16 cellular contexts compared by ENCODE assay signal in the genomic region with DNA sequence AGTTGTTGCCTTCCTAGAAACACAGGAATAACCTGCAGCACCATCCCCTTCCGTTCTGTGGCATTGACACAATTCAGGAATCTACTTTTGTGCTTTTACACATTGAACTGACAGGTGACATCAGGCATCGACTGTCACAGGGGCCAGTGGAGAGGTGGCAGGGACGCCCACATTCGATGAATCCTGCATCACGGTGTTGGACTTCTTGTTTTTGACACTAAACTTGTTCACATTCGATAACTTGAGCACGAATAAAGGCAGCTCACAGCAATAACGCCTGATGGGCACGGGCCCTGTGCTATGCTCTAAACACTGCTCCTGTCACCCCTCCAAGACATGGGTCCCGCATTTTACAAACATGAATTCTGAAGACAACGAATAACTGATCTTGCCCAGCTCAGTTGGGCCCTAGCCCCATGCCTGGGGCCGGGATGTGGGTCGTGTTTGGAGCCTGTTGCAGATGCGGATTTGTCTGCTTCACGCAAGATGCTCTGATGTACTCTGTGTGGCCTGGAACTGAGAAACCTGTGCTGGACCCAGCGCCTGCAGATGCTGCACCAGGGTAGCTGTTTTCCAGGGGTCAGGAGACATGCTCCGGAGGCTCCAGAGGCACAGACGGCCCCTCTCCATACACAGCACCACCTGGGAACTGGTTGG.
DNase-seq lines count a peak whose midpoint lies in the region; ATAC-seq, FAIRE-seq and TF ChIP-seq lines count a peak whose summit lies in the region.
"Had no signal": no experiment of that assay in that cellular context is flagged by ENCODE, and none has a peak within 500 bp of the region (broad histone marks: within the 10 kb centered on the region; RNA-seq: fewer than 3 reads in every experiment).

No MANE protein-coding gene starts in this region.

- no peak for ATAC-seq in activated CD8-positive, alpha-beta memory T cell treated with anti-CD3 and anti-CD28 coated beads, Interleukin-2, amount 10 ng/mL, durations not matched to agents 7 days and 5 days
- no peak for ATAC-seq in T-cell (replicated peaks in 1 of 4)

- TF ChIP-seq POLR2A in GM12892 (IDR thresholded peaks at IDR 0.05; ENCODE audit: low read depth, low read length), result no peak

- POLR2A ChIA-PET in T-cell (lab: Charles Lee), result no interaction called here

- peak; percentile 44 for DNase-seq in activated CD8-positive, alpha-beta memory T cell treated with anti-CD3 and anti-CD28 coated beads for 24 hours
- no peak for DNase-seq in activated CD8-positive, alpha-beta memory T cell treated with anti-CD3 and anti-CD28 coated beads, Interleukin-2, amount 10 ng/mL, durations not matched to agents 7 days and 5 days
- DNase-seq in ecto neural progenitor cell (ENCODE audit: low spot score) (peak; percentile 39), islet precursor cell (peak; percentile 43), KBM-7 (no peak), T-cell (no peak), GM12892 (ENCODE audit: insufficient read length) (no peak)
- DNase-seq: 8988T, Calu3, GF-D8, HCEC 1CT, KG1, MG63, NCI-H1694, NCI-H2227 treated with DMSO at 0.1 percent for 48 hours had no signal

- H3K4me1 Mint-ChIP-seq in activated CD8-positive, alpha-beta memory T cell treated with anti-CD3 and anti-CD28 coated beads, Interleukin-2, amount 10 ng/mL, durations not matched to agents 7 days and 5 days, result no peaks in the 10 kb centered on the region
- H3K4me1 Mint-ChIP-seq in T-cell, result no peaks in the 10 kb centered on the region

- no peaks in the 10 kb centered on the region for H3K36me3 Mint-ChIP-seq in activated CD8-positive, alpha-beta memory T cell treated with anti-CD3 and anti-CD28 coated beads, Interleukin-2, amount 10 ng/mL, durations not matched to agents 7 days and 5 days
- H3K36me3 Mint-ChIP-seq in T-cell, result no peaks in the 10 kb centered on the region

- in situ Hi-C loops in KBM-7 (cut with MboI; ENCODE audit: low pct_unique_long_range_greater_than_20kb, low sequenced_read_pairs), result no loop called here

- FAIRE-seq in GM12892 (lab: Jason Lieb, UNC), result no peak
- FAIRE-seq: HTR-8/SVneo had no signal

- no peak overlapping the region for H3K27ac Mint-ChIP-seq in activated CD8-positive, alpha-beta memory T cell treated with anti-CD3 and anti-CD28 coated beads, Interleukin-2, amount 10 ng/mL, durations not matched to agents 7 days and 5 days
- H3K27ac Mint-ChIP-seq in T-cell, result no peak overlapping the region

- no peaks in the 10 kb centered on the region for H3K9me3 Mint-ChIP-seq in activated CD8-positive, alpha-beta memory T cell treated with anti-CD3 and anti-CD28 coated beads, Interleukin-2, amount 10 ng/mL, durations not matched to agents 7 days and 5 days (ENCODE audit: low read depth)
- H3K9me3 Mint-ChIP-seq in T-cell, result no peaks in the 10 kb centered on the region

- H3K4me3 Mint-ChIP-seq in activated CD8-positive, alpha-beta memory T cell treated with anti-CD3 and anti-CD28 coated beads, Interleukin-2, amount 10 ng/mL, durations not matched to agents 7 days and 5 days, result no peak overlapping the region
- no peak overlapping the region for H3K4me3 Mint-ChIP-seq in T-cell

- CTCF ChIA-PET in activated CD8-positive, alpha-beta memory T cell treated with anti-CD3 and anti-CD28 coated beads, Interleukin-2, amount 10 ng/mL, durations not matched to agents 7 days and 5 days (lab: Charles Lee), result no interaction called here
- CTCF ChIA-PET in T-cell (lab: Charles Lee), result no interaction called here

- peaks cover 2% of the 10 kb centered on the region for H3K27me3 Mint-ChIP-seq in activated CD8-positive, alpha-beta memory T cell treated with anti-CD3 and anti-CD28 coated beads, Interleukin-2, amount 10 ng/mL, durations not matched to agents 7 days and 5 days
- H3K27me3 Mint-ChIP-seq in T-cell, result peaks cover 8 to 25% of the 10 kb centered on the region in 2 donors

Comparison
In these comparisons a context has a peak if more than half of its experiments do, and no peak if none do; other contexts are left out.
1. DNase-seq: peak in activated CD8-positive, alpha-beta memory T cell treated with anti-CD3 and anti-CD28 coated beads for 24 hours (single experiment), ecto neural progenitor cell (single experiment) and islet precursor cell (single experiment); none in activated CD8-positive, alpha-beta memory T cell treated with anti-CD3 and anti-CD28 coated beads, Interleukin-2, amount 10 ng/mL, durations not matched to agents 7 days and 5 days (single experiment), KBM-7 (single experiment), T-cell (0 of 34) and GM12892 (single experiment).